13 cellular contexts compared by ENCODE assay signal in the genomic region with DNA sequence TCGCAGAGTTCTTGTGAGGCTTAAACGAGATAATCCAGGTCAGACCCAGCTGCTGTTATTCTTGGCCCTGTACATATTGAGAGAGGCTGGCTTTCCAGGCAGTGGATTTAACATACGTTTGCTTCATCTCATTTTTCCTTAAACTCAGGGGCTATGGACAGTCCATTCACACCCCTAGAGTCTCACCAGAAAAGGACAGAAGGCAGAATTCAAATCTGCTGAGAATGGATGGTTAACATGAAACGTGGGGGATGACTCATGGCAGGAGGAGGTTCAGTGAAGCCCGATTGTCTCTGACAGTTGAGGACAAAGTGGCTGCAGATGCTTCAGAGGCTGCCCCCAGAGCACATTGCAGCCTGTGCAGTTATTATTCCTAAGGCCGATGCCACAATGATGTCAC. TPM values are rescaled to one million over a fixed set of nuclear protein-coding genes. Genes with fewer than 3 reads are reported as not detected.
DNase-seq lines count a peak whose midpoint lies in the region; ATAC-seq and TF ChIP-seq lines count a peak whose summit lies in the region.
"Had no signal": no experiment of that assay in that cellular context is flagged by ENCODE, and none has a peak within 500 bp of the region (broad histone marks: within the 10 kb centered on the region; RNA-seq: fewer than 3 reads in every experiment).

No MANE protein-coding gene starts in this region.

- H3K79me2 ChIP-seq in osteoblast (ENCODE audit: insufficient read depth, low read length) = peaks cover 65% of the 10 kb centered on the region

- peak overlapping the region; percentile 77 for H3K27ac ChIP-seq in osteoblast (ENCODE audit: low read depth, low read length)
- no peak overlapping the region for H3K27ac ChIP-seq in upper lobe of right lung
- H3K27ac ChIP-seq: neural progenitor cell had no signal

- no peak overlapping the region for H3K4me3 ChIP-seq in osteoblast (ENCODE audit: insufficient read depth, low read length)
- H3K4me3 ChIP-seq in upper lobe of right lung = no peak overlapping the region
- H3K4me3 ChIP-seq: neural progenitor cell had no signal

- no peaks in the 10 kb centered on the region for H3K9me3 ChIP-seq in osteoblast (ENCODE audit: low read depth, low read length)
- no peaks in the 10 kb centered on the region for H3K9me3 ChIP-seq in upper lobe of right lung

- DNase-seq in GM03348 (ENCODE audit: low spot score) = peak; percentile 37
- peak; percentile 79 for DNase-seq in NCI-H2171 (lab: John Stamatoyannopoulos, UW)
- DNase-seq in amniotic epithelial cell (ENCODE audit: low read depth) = peak; percentile 40
- DNase-seq in osteoblast (ENCODE audit: insufficient read length, low spot score, missing footprints) = peak; percentile 18
- no peak for DNase-seq in GM13976 (ENCODE audit: low spot score)
- DNase-seq in NCI-H2196 (lab: John Stamatoyannopoulos, UW; ENCODE audit: unreplicated experiment) = no peak
- DNase-seq in upper lobe of right lung = no peak
- DNase-seq: activated naive CD8-positive, alpha-beta T cell treated with anti-CD3 and anti-CD28 coated beads, Interleukin-2, amount 50 U/mL, for 24 hours; MM.1S; stimulated activated naive CD8-positive, alpha-beta T cell treated with anti-CD3 and anti-CD28 coated beads, Interleukin-15, Interleukin-2, amounts not matched to agents 100 U/mL and 50 U/mL, for 24 hours had no signal

- H3K4me1 ChIP-seq in osteoblast (ENCODE audit: insufficient read depth, low read length) = peaks cover 38% of the 10 kb centered on the region
- peaks cover 19% of the 10 kb centered on the region for H3K4me1 ChIP-seq in upper lobe of right lung
- H3K4me1 ChIP-seq: neural progenitor cell had no signal

- no peaks in the 10 kb centered on the region for H3K27me3 ChIP-seq in osteoblast (ENCODE audit: insufficient read depth, low read length)
- no peaks in the 10 kb centered on the region for H3K27me3 ChIP-seq in upper lobe of right lung
- H3K27me3 ChIP-seq: neural progenitor cell had no signal

- in situ Hi-C loops in GM13976 (cut with MboI; ENCODE audit: low sequenced_read_pairs, unreplicated experiment) = no loop called here

- H4K20me1 ChIP-seq in osteoblast (ENCODE audit: insufficient read depth, low read length) = no peaks in the 10 kb centered on the region

- intact Hi-C loops in upper lobe of right lung (cut with DNase I) = no loop called here

- H3K36me3 ChIP-seq in osteoblast (ENCODE audit: insufficient read depth, low read length) (no peaks in the 10 kb centered on the region), upper lobe of right lung (no peaks in the 10 kb centered on the region)
- H3K36me3 ChIP-seq: neural progenitor cell had no signal

- no peak for TF ChIP-seq CTCF in osteoblast (IDR thresholded peaks at IDR 0.05; ENCODE audit: extremely low read depth, low read depth, low read length)
- no peak for TF ChIP-seq CTCF in GM13976 (IDR thresholded peaks at IDR 0.05; ENCODE audit: borderline replicate concordance, control extremely low read depth, extremely low read depth, insufficient read depth, missing control alignments)
- no peak for TF ChIP-seq CTCF in upper lobe of right lung (IDR thresholded peaks at IDR 0.05)

- H3K4me2 ChIP-seq in osteoblast (ENCODE audit: insufficient read depth, low read length) = peak overlapping the region; percentile 50
- H3K4me2 ChIP-seq: neural progenitor cell had no signal

- H2AFZ ChIP-seq in osteoblast (ENCODE audit: low read length) = no peak overlapping the region
- H2AFZ ChIP-seq: neural progenitor cell had no signal

- ATAC-seq in GM18517 (IDR thresholded peaks at IDR 0.05; ENCODE audit: unreplicated experiment) (no peak), upper lobe of right lung (no peak)
- ATAC-seq: activated naive CD8-positive, alpha-beta T cell treated with anti-CD3 and anti-CD28 coated beads, Interleukin-2, amount 50 U/mL, for 24 hours; HCT116; stimulated activated naive CD8-positive, alpha-beta T cell treated with anti-CD3 and anti-CD28 coated beads, Interleukin-15, Interleukin-2, amounts not matched to agents 100 U/mL and 50 U/mL, for 24 hours had no signal

RNA-seq across cellular contexts. Expression of a gene that starts 39.4 kb away (rescaled TPM):
- total RNA-seq in osteoblast = 12.7 and 13.4 TPM in 2 replicates
- total RNA-seq in upper lobe of right lung = 19.8 TPM

Comparison
In these comparisons a context has a peak if more than half of its experiments do, and no peak if none do; other contexts are left out.
1. DNase-seq: peak in GM03348 (single experiment), NCI-H2171 (single experiment), amniotic epithelial cell (single experiment) and osteoblast (single experiment); none in GM13976 (single experiment), NCI-H2196 (single experiment) and upper lobe of right lung (single experiment).